1 cellular context compared by ENCODE assay signal in genomic region chr6:20681243-20681684, GRCh38.
A peak's percentile ranks its signal among the peaks of the same experiment; 100 is the strongest.
TF ChIP-seq lines count a peak whose summit lies in the region.

No MANE protein-coding gene starts in this region.

TF ChIP-seq in HepG2, 621 proteins besides CTCF, POLR2A, EP300 and RAD21 (continued from another document and continues in another):
- TF ChIP-seq ATF2 (CRISPR knock-in tag; IDR thresholded peaks at IDR 0.05): 0 out of 2 replicates have a peak, but pooled peaks have one; percentile 59
- TF ChIP-seq, protein P1, sequence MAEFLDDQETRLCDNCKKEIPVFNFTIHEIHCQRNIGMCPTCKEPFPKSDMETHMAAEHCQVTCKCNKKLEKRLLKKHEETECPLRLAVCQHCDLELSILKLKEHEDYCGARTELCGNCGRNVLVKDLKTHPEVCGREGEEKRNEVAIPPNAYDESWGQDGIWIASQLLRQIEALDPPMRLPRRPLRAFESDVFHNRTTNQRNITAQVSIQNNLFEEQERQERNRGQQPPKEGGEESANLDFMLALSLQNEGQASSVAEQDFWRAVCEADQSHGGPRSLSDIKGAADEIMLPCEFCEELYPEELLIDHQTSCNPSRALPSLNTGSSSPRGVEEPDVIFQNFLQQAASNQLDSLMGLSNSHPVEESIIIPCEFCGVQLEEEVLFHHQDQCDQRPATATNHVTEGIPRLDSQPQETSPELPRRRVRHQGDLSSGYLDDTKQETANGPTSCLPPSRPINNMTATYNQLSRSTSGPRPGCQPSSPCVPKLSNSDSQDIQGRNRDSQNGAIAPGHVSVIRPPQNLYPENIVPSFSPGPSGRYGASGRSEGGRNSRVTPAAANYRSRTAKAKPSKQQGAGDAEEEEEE (CRISPR knock-in tag; IDR thresholded peaks at IDR 0.05; ENCODE audit: borderline replicate concordance): no peak
- TF ChIP-seq ZNF407 (CRISPR knock-in tag; IDR thresholded peaks at IDR 0.05; ENCODE audit: not compliant biosample characterization): no peak
- TF ChIP-seq PAF1 (CRISPR knock-in tag; IDR thresholded peaks at IDR 0.05): no peak
- no peak for TF ChIP-seq JUNB (CRISPR knock-in tag; IDR thresholded peaks at IDR 0.05; ENCODE audit: borderline replicate concordance)
- no peak for TF ChIP-seq ZNF850 (CRISPR knock-in tag; conservative IDR thresholded peaks at IDR 0.05)
- no peak for TF ChIP-seq NCOA1 (CRISPR knock-in tag; IDR thresholded peaks at IDR 0.05)
- TF ChIP-seq ZNF792 (CRISPR knock-in tag; IDR thresholded peaks at IDR 0.05): peak; percentile 85; the same call in 1 of the 2 replicates
- TF ChIP-seq HDAC6 (IDR thresholded peaks at IDR 0.05; ENCODE audit: low read depth, low read length): no peak
- 0 out of 2 replicates have a peak, but pooled peaks have one; percentile 30 for TF ChIP-seq ZNF878 (CRISPR knock-in tag; IDR thresholded peaks at IDR 0.05)
- TF ChIP-seq ZNF460 (CRISPR knock-in tag; IDR thresholded peaks at IDR 0.05; ENCODE audit: borderline replicate concordance): no peak
- no peak for TF ChIP-seq ZNF7 (CRISPR knock-in tag; IDR thresholded peaks at IDR 0.05)
- TF ChIP-seq NFE2L2 (IDR thresholded peaks at IDR 0.05; ENCODE audit: low read length): no peak
- no peak for TF ChIP-seq SOX13 (IDR thresholded peaks at IDR 0.05)
- TF ChIP-seq SOX13 (CRISPR knock-in tag; conservative IDR thresholded peaks at IDR 0.05 in 1 of 2, IDR thresholded peaks at IDR 0.05 in 1 of 2): peak in 1 of 2 experiments; percentile 68; a peak in 1 of 4 replicates
- TF ChIP-seq, protein P2, sequence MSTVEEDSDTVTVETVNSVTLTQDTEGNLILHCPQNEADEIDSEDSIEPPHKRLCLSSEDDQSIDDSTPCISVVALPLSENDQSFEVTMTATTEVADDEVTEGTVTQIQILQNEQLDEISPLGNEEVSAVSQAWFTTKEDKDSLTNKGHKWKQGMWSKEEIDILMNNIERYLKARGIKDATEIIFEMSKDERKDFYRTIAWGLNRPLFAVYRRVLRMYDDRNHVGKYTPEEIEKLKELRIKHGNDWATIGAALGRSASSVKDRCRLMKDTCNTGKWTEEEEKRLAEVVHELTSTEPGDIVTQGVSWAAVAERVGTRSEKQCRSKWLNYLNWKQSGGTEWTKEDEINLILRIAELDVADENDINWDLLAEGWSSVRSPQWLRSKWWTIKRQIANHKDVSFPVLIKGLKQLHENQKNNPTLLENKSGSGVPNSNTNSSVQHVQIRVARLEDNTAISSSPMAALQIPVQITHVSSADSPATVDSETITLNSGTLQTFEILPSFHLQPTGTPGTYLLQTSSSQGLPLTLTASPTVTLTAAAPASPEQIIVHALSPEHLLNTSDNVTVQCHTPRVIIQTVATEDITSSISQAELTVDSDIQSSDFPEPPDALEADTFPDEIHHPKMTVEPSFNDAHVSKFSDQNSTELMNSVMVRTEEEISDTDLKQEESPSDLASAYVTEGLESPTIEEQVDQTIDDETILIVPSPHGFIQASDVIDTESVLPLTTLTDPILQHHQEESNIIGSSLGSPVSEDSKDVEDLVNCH (CRISPR knock-in tag; IDR thresholded peaks at IDR 0.05): no peak
- no peak for TF ChIP-seq MLLT10 (CRISPR knock-in tag; IDR thresholded peaks at IDR 0.05)
- no peak for TF ChIP-seq ZNF121 (CRISPR knock-in tag; IDR thresholded peaks at IDR 0.05)
- peak; percentile 18; the same call in 1 of the 2 replicates for TF ChIP-seq TCF7 (IDR thresholded peaks at IDR 0.05; ENCODE audit: low read depth)
- TF ChIP-seq KDM3A (CRISPR knock-in tag; IDR thresholded peaks at IDR 0.05; ENCODE audit: low read depth): no peak
- TF ChIP-seq PRMT3 (CRISPR knock-in tag; IDR thresholded peaks at IDR 0.05; ENCODE audit: borderline replicate concordance, low read depth): no peak
- no peak for TF ChIP-seq ZNF781 (CRISPR knock-in tag; IDR thresholded peaks at IDR 0.05; ENCODE audit: borderline replicate concordance, not compliant biosample characterization)
- TF ChIP-seq HOMEZ (CRISPR knock-in tag; IDR thresholded peaks at IDR 0.05; ENCODE audit: low read depth): peak; percentile 92
- 0 out of 2 replicates have a peak, but pooled peaks have one; percentile 27 for TF ChIP-seq ZNF331 (CRISPR knock-in tag; IDR thresholded peaks at IDR 0.05)
- TF ChIP-seq POLR2AphosphoS5 (IDR thresholded peaks at IDR 0.05; ENCODE audit: low read depth, low read length): no peak
- 0 out of 2 replicates have a peak, but pooled peaks have one; percentile 26 for TF ChIP-seq GLI4 (CRISPR knock-in tag; IDR thresholded peaks at IDR 0.05; ENCODE audit: borderline replicate concordance)
- TF ChIP-seq HNF1A (IDR thresholded peaks at IDR 0.05; ENCODE audit: low read depth): no peak
- TF ChIP-seq HNF1A (CRISPR knock-in tag; IDR thresholded peaks at IDR 0.05; ENCODE audit: borderline replicate concordance): no peak
- no peak for TF ChIP-seq ZNF496 (CRISPR knock-in tag; IDR thresholded peaks at IDR 0.05; ENCODE audit: insufficient replicate concordance)
- no peak for TF ChIP-seq ZNF343 (CRISPR knock-in tag; IDR thresholded peaks at IDR 0.05)
- no peak for TF ChIP-seq JUN (CRISPR knock-in tag; IDR thresholded peaks at IDR 0.05)
- TF ChIP-seq IKZF1 (IDR thresholded peaks at IDR 0.05): no peak
- no peak for TF ChIP-seq ZNF607 (CRISPR knock-in tag; IDR thresholded peaks at IDR 0.05; ENCODE audit: borderline replicate concordance)
- peak; percentile 14; the same call in 1 of the 2 replicates for TF ChIP-seq HDAC1 (CRISPR knock-in tag; IDR thresholded peaks at IDR 0.05)
- TF ChIP-seq ZNF354B (CRISPR knock-in tag; IDR thresholded peaks at IDR 0.05): no peak
- TF ChIP-seq ZNF432 (CRISPR knock-in tag; IDR thresholded peaks at IDR 0.05; ENCODE audit: borderline replicate concordance): no peak
- no peak for TF ChIP-seq ZFP36L2 (CRISPR knock-in tag; IDR thresholded peaks at IDR 0.05)
- peak; percentile 60 for TF ChIP-seq SAP130 (CRISPR knock-in tag; IDR thresholded peaks at IDR 0.05; ENCODE audit: low read depth)
- TF ChIP-seq MBNL3 (CRISPR knock-in tag; conservative IDR thresholded peaks at IDR 0.05): no peak
- TF ChIP-seq ZNF580 (CRISPR knock-in tag; IDR thresholded peaks at IDR 0.05; ENCODE audit: borderline replicate concordance, low read depth): no peak
- TF ChIP-seq EED (CRISPR knock-in tag; IDR thresholded peaks at IDR 0.05): no peak
- TF ChIP-seq ZNF784 (CRISPR knock-in tag; IDR thresholded peaks at IDR 0.05; ENCODE audit: borderline replicate concordance): no peak
- TF ChIP-seq ZNF768 (CRISPR knock-in tag; IDR thresholded peaks at IDR 0.05): no peak
- peak; percentile 28; the same call in 1 of the 2 replicates for TF ChIP-seq MIER3 (CRISPR knock-in tag; IDR thresholded peaks at IDR 0.05; ENCODE audit: borderline replicate concordance)
- no peak for TF ChIP-seq ZSCAN12 (CRISPR knock-in tag; IDR thresholded peaks at IDR 0.05)
- TF ChIP-seq ZNF17 (CRISPR knock-in tag; IDR thresholded peaks at IDR 0.05): no peak
